In genomic region chr1:234604393-234604725, GRCh38 we compare ENCODE assay signal across 9 cellular contexts. TPM values are rescaled to one million over a fixed set of nuclear protein-coding genes. Genes with fewer than 3 reads are reported as not detected.
DNase-seq lines count a peak whose midpoint lies in the region; ATAC-seq and TF ChIP-seq lines count a peak whose summit lies in the region.
"Had no signal": no experiment of that assay in that cellular context is flagged by ENCODE, and none has a peak within 500 bp of the region (broad histone marks: within the 10 kb centered on the region; RNA-seq: fewer than 3 reads in every experiment).

No MANE protein-coding gene starts in this region.

- BruUV-seq in HCT116 (replicated peaks; lab: Mats Ljungman, UMichigan): no TSS peak

- no peak for ATAC-seq in HCT116
- no peak for ATAC-seq in stimulated activated effector memory CD8-positive, alpha-beta T cell treated with anti-CD3 and anti-CD28 coated beads, Interleukin-12 subunit alpha, Interleukin-12 subunit beta, amount 100 ng/mL, for 72 hours
- ATAC-seq in HG03045 (IDR thresholded peaks at IDR 0.05; ENCODE audit: unreplicated experiment): no peak
- no peak for ATAC-seq in GM21576 (IDR thresholded peaks at IDR 0.05; ENCODE audit: unreplicated experiment)

- peaks cover 64% of the 10 kb centered on the region for H3K79me2 ChIP-seq in HCT116 (ENCODE audit: insufficient read depth, low read length)

- no peak for TF ChIP-seq RAD21 in HCT116 (IDR thresholded peaks at IDR 0.05; ENCODE audit: low read depth)

- H2AFZ ChIP-seq in HCT116 (ENCODE audit: low read depth, low read length, poor library complexity, severe bottlenecking): no peak overlapping the region

- RAD21 ChIA-PET in HCT116 (lab: Charles Lee; ENCODE audit: low non-redundant PET in 1 of 2, low total read pairs in 2 of 2, uncharacterized antibody in 2 of 2, unreplicated experiment in 2 of 2): interaction anchor here in 1 of 2 experiments (0.8 kb wide), 1 partner anchor 479 kb away, joined by 3 read pairs; no protein-coding TSS in a partner anchor

- intact Hi-C loops in HCT116 (cut with micrococcal nuclease): loop anchor here (5.0 kb wide), 1 partner anchor 263 kb away; no protein-coding TSS in a partner anchor
- intact Hi-C loops in activated CD4-positive, alpha-beta memory T cell treated with anti-CD3 and anti-CD28 coated beads for 36 hours (cut with micrococcal nuclease): no loop called here

- CTCF ChIA-PET in HCT116 (lab: Charles Lee): interaction anchor here (1.0 to 1.9 kb wide), 3 partner anchors 105 to 479 kb away, joined by 3 to 10 read pairs (median 6); no protein-coding TSS in a partner anchor
- CTCF ChIA-PET in activated CD4-positive, alpha-beta memory T cell treated with anti-CD3 and anti-CD28 coated beads for 36 hours (lab: Charles Lee): interaction anchor here (1.2 to 3.3 kb wide), 5 partner anchors 104 to 480 kb away, joined by 3 to 23 read pairs (median 9); no protein-coding TSS in a partner anchor

- H3K27ac Mint-ChIP-seq in activated CD4-positive, alpha-beta memory T cell treated with anti-CD3 and anti-CD28 coated beads for 36 hours: peak overlapping the region; percentile 100
- peak overlapping the region; percentile 99 for H3K27ac Mint-ChIP-seq in glutamatergic neuron (ENCODE audit: unreplicated experiment)
- peak overlapping the region; percentile 97 for H3K27ac Mint-ChIP-seq in stimulated activated effector memory CD8-positive, alpha-beta T cell treated with anti-CD3 and anti-CD28 coated beads, Interleukin-12 subunit alpha, Interleukin-12 subunit beta, amount 100 ng/mL, for 72 hours

- no peak overlapping the region for H3K4me3 ChIP-seq in HCT116 (replicated peaks in 1 of 2; ENCODE audit: low read depth in 1 of 2, low read length in 2 of 2)

- peaks cover 3% of the 10 kb centered on the region for H3K27me3 Mint-ChIP-seq in activated CD4-positive, alpha-beta memory T cell treated with anti-CD3 and anti-CD28 coated beads for 36 hours
- peaks cover 36% of the 10 kb centered on the region for H3K27me3 Mint-ChIP-seq in glutamatergic neuron (ENCODE audit: unreplicated experiment)

- H3K36me3 Mint-ChIP-seq in activated CD4-positive, alpha-beta memory T cell treated with anti-CD3 and anti-CD28 coated beads for 36 hours: peaks cover 59% of the 10 kb centered on the region
- H3K36me3 Mint-ChIP-seq in glutamatergic neuron (ENCODE audit: unreplicated experiment): peaks cover 33% of the 10 kb centered on the region
- H3K36me3 Mint-ChIP-seq in stimulated activated effector memory CD8-positive, alpha-beta T cell treated with anti-CD3 and anti-CD28 coated beads, Interleukin-12 subunit alpha, Interleukin-12 subunit beta, amount 100 ng/mL, for 72 hours: peaks cover 75% of the 10 kb centered on the region

- DNase-seq in HCT116 (ENCODE audit: low read depth, low spot score) (no peak), glutamatergic neuron (no peak), NCI-H2081 (lab: John Stamatoyannopoulos, UW) (no peak)
- no peak for DNase-seq in activated CD4-positive, alpha-beta memory T cell treated with anti-CD3 and anti-CD28 coated beads for 36 hours
- DNase-seq in stimulated activated effector memory CD8-positive, alpha-beta T cell treated with anti-CD3 and anti-CD28 coated beads, Interleukin-12 subunit alpha, Interleukin-12 subunit beta, amount 100 ng/mL, for 72 hours (ENCODE audit: low spot score in 2 of 2): no peak
- no peak for DNase-seq in central memory CD4-positive, alpha-beta T cell
- DNase-seq: GOT3 had no signal

- peak overlapping the region; percentile 73; the same call in 1 of the 2 replicates for H3K27ac ChIP-seq in HCT116 (ENCODE audit: low read depth, low read length)

- H3K27me3 ChIP-seq in HCT116 (ENCODE audit: insufficient read depth, low read length): no peaks in the 10 kb centered on the region

- no peaks in the 10 kb centered on the region for H3K9me3 ChIP-seq in HCT116 (ENCODE audit: control insufficient read depth in 1 of 2, insufficient read depth in 1 of 2, low read depth in 1 of 2, low read length in 2 of 2)

- peaks cover 0 to 10% of the 10 kb centered on the region in 2 experiments; a peak in 1 of 4 replicates for H3K36me3 ChIP-seq in HCT116 (ENCODE audit: control insufficient read depth in 1 of 2, insufficient read depth in 2 of 2, low read length in 2 of 2)

- POLR2A ChIA-PET in HCT116 (lab: Charles Lee): interaction anchor here (0.7 to 1.8 kb wide), 5 partner anchors 8 to 476 kb away, joined by 3 to 15 read pairs (median 5); no protein-coding TSS in a partner anchor
- POLR2A ChIA-PET in activated CD4-positive, alpha-beta memory T cell treated with anti-CD3 and anti-CD28 coated beads for 36 hours (lab: Charles Lee): interaction anchor here (0.6 to 4.2 kb wide), 19 partner anchors 8 to 722 kb away, joined by 3 to 34 read pairs (median 4); partner anchors contain the start of gene TARBP1

- H3K4me3 Mint-ChIP-seq in activated CD4-positive, alpha-beta memory T cell treated with anti-CD3 and anti-CD28 coated beads for 36 hours: peak overlapping the region; percentile 96
- H3K4me3 Mint-ChIP-seq in glutamatergic neuron (ENCODE audit: unreplicated experiment): peak overlapping the region; percentile 99
- peak overlapping the region; percentile 95 for H3K4me3 Mint-ChIP-seq in stimulated activated effector memory CD8-positive, alpha-beta T cell treated with anti-CD3 and anti-CD28 coated beads, Interleukin-12 subunit alpha, Interleukin-12 subunit beta, amount 100 ng/mL, for 72 hours

- H4K20me1 ChIP-seq in HCT116 (ENCODE audit: insufficient read depth): peaks cover 8% of the 10 kb centered on the region; the same call in 1 of the 2 replicates

- peak overlapping the region; percentile 33 for H3K9ac ChIP-seq in HCT116 (ENCODE audit: low read length)

- H3K4me1 Mint-ChIP-seq in activated CD4-positive, alpha-beta memory T cell treated with anti-CD3 and anti-CD28 coated beads for 36 hours (ENCODE audit: low read depth): peaks cover 41% of the 10 kb centered on the region
- peaks cover 10% of the 10 kb centered on the region for H3K4me1 Mint-ChIP-seq in glutamatergic neuron (ENCODE audit: low read depth, unreplicated experiment)
- H3K4me1 Mint-ChIP-seq in stimulated activated effector memory CD8-positive, alpha-beta T cell treated with anti-CD3 and anti-CD28 coated beads, Interleukin-12 subunit alpha, Interleukin-12 subunit beta, amount 100 ng/mL, for 72 hours: peaks cover 62% of the 10 kb centered on the region

- TF ChIP-seq CTCF in HCT116 (IDR thresholded peaks at IDR 0.05 in 2 of 3, conservative IDR thresholded peaks at IDR 0.05 in 1 of 3; ENCODE audit: borderline replicate concordance in 1 of 3, insufficient read depth in 1 of 3, low read depth in 2 of 3, low read length in 2 of 3): no peak
- TF ChIP-seq CTCF in glutamatergic neuron (IDR thresholded peaks at IDR 0.05; ENCODE audit: partially characterized antibody, unreplicated experiment): no peak

- H3K9me2 ChIP-seq in HCT116 (ENCODE audit: insufficient read depth): no peaks in the 10 kb centered on the region

- peak overlapping the region; percentile 60 for H3K4me2 ChIP-seq in HCT116 (ENCODE audit: low read length)

- no peak for TF ChIP-seq POLR2A in HCT116 (IDR thresholded peaks at IDR 0.05; ENCODE audit: borderline replicate concordance, extremely low read depth, insufficient read depth, insufficient read length)

- peaks cover 79 to 90% of the 10 kb centered on the region in 2 experiments for H3K4me1 ChIP-seq in HCT116 (ENCODE audit: control insufficient read depth in 1 of 2, insufficient read depth in 2 of 2, low read length in 2 of 2)

- H3K9me3 Mint-ChIP-seq in activated CD4-positive, alpha-beta memory T cell treated with anti-CD3 and anti-CD28 coated beads for 36 hours: no peaks in the 10 kb centered on the region
- peaks cover 37% of the 10 kb centered on the region for H3K9me3 Mint-ChIP-seq in glutamatergic neuron (ENCODE audit: unreplicated experiment)
- H3K9me3 Mint-ChIP-seq in stimulated activated effector memory CD8-positive, alpha-beta T cell treated with anti-CD3 and anti-CD28 coated beads, Interleukin-12 subunit alpha, Interleukin-12 subunit beta, amount 100 ng/mL, for 72 hours: no peaks in the 10 kb centered on the region

TF ChIP-seq in HCT116, 20 proteins besides CTCF, POLR2A, EP300 and RAD21:
- no peak for TF ChIP-seq REST (IDR thresholded peaks at IDR 0.05; ENCODE audit: low read depth)

RNA-seq across cellular contexts. Expression of gene IRF2BP2, which starts 5.6 kb away (rescaled TPM):
- total RNA-seq in HCT116 (2021; ENCODE audit: unreplicated experiment) (61.3 TPM), glutamatergic neuron (ENCODE audit: unreplicated experiment) (199 TPM)
- 105 and 134 TPM in 2 replicates for polyA plus RNA-seq in HCT116 (2012)
- 100 to 1,000 TPM; 139 to 147 TPM for total RNA-seq in activated CD4-positive, alpha-beta memory T cell treated with anti-CD3 and anti-CD28 coated beads for 36 hours
